2 cellular contexts compared by ENCODE assay signal in genomic region chr5:40823459-40823858, GRCh38.
TF ChIP-seq lines count a peak whose summit lies in the region.

No MANE protein-coding gene starts in this region.

TF ChIP-seq in IMR-90, 13 proteins besides CTCF, POLR2A, EP300 and RAD21:
- TF ChIP-seq MAZ (IDR thresholded peaks at IDR 0.05; ENCODE audit: borderline replicate concordance, low read depth, low read length) (no peak), RFX5 (IDR thresholded peaks at IDR 0.05; ENCODE audit: low read depth, low read length) (no peak), BHLHE40 (IDR thresholded peaks at IDR 0.05; ENCODE audit: low read depth, low read length) (no peak), USF2 (IDR thresholded peaks at IDR 0.05; ENCODE audit: low read depth, low read length) (no peak), RCOR1 (IDR thresholded peaks at IDR 0.05; ENCODE audit: insufficient replicate concordance, low read length) (no peak)

TF ChIP-seq in K562, 482 proteins besides CTCF, POLR2A, EP300 and RAD21:
- TF ChIP-seq ZNF384 (IDR thresholded peaks at IDR 0.05; ENCODE audit: low read depth, low read length) (peak; percentile 30; the same call in 1 of the 2 replicates), KLF13 (tag; IDR thresholded peaks at IDR 0.05; ENCODE audit: borderline replicate concordance, low read depth) (no peak), CTBP1 (IDR thresholded peaks at IDR 0.05; ENCODE audit: borderline replicate concordance) (0 out of 2 replicates have a peak, but pooled peaks have one; percentile 32)
